In the genomic region with DNA sequence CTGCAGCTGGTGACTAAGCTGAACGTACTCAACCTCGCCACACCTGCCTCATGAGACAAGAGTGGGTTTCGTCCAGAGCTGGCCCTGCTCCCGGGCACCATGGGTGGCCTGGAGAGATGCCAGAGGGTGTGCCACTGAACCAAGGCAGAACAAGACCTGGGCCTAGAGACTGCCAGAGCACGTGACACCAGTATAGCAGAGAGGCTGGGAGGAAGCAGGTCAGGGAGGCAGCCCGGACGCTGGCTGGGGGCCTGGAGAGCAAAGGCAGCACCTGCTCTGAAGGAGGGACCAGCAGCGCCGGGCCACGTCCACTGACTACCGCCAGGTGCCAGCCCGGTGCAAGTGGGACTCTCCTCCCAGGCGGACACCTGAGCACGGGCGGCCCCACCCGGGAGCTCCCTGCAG, we compare ENCODE assay signal across 1 cellular context.
TF ChIP-seq lines count a peak whose summit lies in the region.

No MANE protein-coding gene starts in this region.

TF ChIP-seq in HEK293, 187 proteins besides CTCF, POLR2A, EP300 and RAD21 (continued from another document):
- TF ChIP-seq, protein P1, sequence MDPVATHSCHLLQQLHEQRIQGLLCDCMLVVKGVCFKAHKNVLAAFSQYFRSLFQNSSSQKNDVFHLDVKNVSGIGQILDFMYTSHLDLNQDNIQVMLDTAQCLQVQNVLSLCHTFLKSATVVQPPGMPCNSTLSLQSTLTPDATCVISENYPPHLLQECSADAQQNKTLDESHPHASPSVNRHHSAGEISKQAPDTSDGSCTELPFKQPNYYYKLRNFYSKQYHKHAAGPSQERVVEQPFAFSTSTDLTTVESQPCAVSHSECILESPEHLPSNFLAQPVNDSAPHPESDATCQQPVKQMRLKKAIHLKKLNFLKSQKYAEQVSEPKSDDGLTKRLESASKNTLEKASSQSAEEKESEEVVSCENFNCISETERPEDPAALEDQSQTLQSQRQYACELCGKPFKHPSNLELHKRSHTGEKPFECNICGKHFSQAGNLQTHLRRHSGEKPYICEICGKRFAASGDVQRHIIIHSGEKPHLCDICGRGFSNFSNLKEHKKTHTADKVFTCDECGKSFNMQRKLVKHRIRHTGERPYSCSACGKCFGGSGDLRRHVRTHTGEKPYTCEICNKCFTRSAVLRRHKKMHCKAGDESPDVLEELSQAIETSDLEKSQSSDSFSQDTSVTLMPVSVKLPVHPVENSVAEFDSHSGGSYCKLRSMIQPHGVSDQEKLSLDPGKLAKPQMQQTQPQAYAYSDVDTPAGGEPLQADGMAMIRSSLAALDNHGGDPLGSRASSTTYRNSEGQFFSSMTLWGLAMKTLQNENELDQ (tag by site-specific recombination; IDR thresholded peaks at IDR 0.05; ENCODE audit: low read depth), result no peak
- TF ChIP-seq GLIS2 (tag by site-specific recombination; IDR thresholded peaks at IDR 0.05) (peak; percentile 63; the same call in 1 of the 2 replicates), KLF16 (tag by site-specific recombination; IDR thresholded peaks at IDR 0.05) (no peak), ZNF792 (tag by site-specific recombination; IDR thresholded peaks at IDR 0.05) (no peak), ZNF571 (tag by site-specific recombination; IDR thresholded peaks at IDR 0.05) (no peak), ZIC2 (tag by site-specific recombination; IDR thresholded peaks at IDR 0.05) (peak; percentile 71), ZEB2 (tag by site-specific recombination; IDR thresholded peaks at IDR 0.05) (no peak), ZNF341 (tag by site-specific recombination; IDR thresholded peaks at IDR 0.05; ENCODE audit: low read depth) (no peak), ZSCAN30 (tag by site-specific recombination; IDR thresholded peaks at IDR 0.05) (0 out of 2 replicates have a peak, but pooled peaks have one; percentile 21), ZNF121 (tag by site-specific recombination; IDR thresholded peaks at IDR 0.05) (no peak), SP7 (tag by site-specific recombination; IDR thresholded peaks at IDR 0.05) (no peak), ZNF138 (tag by site-specific recombination; IDR thresholded peaks at IDR 0.05; ENCODE audit: borderline replicate concordance) (no peak), HOXC10 (CRISPR knock-in tag; IDR thresholded peaks at IDR 0.05) (no peak)
- TF ChIP-seq, protein P2, sequence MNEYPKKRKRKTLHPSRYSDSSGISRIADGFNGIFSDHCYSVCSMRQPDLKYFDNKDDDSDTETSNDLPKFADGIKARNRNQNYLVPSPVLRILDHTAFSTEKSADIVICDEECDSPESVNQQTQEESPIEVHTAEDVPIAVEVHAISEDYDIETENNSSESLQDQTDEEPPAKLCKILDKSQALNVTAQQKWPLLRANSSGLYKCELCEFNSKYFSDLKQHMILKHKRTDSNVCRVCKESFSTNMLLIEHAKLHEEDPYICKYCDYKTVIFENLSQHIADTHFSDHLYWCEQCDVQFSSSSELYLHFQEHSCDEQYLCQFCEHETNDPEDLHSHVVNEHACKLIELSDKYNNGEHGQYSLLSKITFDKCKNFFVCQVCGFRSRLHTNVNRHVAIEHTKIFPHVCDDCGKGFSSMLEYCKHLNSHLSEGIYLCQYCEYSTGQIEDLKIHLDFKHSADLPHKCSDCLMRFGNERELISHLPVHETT (tag by site-specific recombination; IDR thresholded peaks at IDR 0.05), result no peak
- TF ChIP-seq, protein P3, sequence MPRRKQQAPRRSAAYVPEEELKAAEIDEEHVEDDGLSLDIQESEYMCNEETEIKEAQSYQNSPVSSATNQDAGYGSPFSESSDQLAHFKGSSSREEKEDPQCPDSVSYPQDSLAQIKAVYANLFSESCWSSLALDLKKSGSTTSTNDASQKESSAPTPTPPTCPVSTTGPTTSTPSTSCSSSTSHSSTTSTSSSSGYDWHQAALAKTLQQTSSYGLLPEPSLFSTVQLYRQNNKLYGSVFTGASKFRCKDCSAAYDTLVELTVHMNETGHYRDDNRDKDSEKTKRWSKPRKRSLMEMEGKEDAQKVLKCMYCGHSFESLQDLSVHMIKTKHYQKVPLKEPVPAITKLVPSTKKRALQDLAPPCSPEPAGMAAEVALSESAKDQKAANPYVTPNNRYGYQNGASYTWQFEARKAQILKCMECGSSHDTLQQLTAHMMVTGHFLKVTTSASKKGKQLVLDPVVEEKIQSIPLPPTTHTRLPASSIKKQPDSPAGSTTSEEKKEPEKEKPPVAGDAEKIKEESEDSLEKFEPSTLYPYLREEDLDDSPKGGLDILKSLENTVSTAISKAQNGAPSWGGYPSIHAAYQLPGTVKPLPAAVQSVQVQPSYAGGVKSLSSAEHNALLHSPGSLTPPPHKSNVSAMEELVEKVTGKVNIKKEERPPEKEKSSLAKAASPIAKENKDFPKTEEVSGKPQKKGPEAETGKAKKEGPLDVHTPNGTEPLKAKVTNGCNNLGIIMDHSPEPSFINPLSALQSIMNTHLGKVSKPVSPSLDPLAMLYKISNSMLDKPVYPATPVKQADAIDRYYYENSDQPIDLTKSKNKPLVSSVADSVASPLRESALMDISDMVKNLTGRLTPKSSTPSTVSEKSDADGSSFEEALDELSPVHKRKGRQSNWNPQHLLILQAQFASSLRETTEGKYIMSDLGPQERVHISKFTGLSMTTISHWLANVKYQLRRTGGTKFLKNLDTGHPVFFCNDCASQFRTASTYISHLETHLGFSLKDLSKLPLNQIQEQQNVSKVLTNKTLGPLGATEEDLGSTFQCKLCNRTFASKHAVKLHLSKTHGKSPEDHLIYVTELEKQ (tag by site-specific recombination; IDR thresholded peaks at IDR 0.05; ENCODE audit: borderline replicate concordance), result no peak
